23 cellular contexts compared by ENCODE assay signal in genomic region chr4:4462970-4463369, GRCh38.
DNase-seq lines count a peak whose midpoint lies in the region; ATAC-seq lines count a peak whose summit lies in the region.
"Had no signal": no experiment of that assay in that cellular context is flagged by ENCODE, and none has a peak within 500 bp of the region (broad histone marks: within the 10 kb centered on the region; RNA-seq: fewer than 3 reads in every experiment).

No MANE protein-coding gene starts in this region.

- no peak overlapping the region for H3K9ac ChIP-seq in HUES48 (ENCODE audit: low read depth, low read length)

- POLR2A ChIA-PET in activated CD4-positive, alpha-beta T cell treated with anti-CD3 and anti-CD28 coated beads for 36 hours (lab: Charles Lee): no interaction called here

- intact Hi-C loops in activated CD4-positive, alpha-beta T cell treated with anti-CD3 and anti-CD28 coated beads for 36 hours (cut with DNase I, micrococcal nuclease): no loop called here

- no peaks in the 10 kb centered on the region for H3K27me3 ChIP-seq in HUES48 (ENCODE audit: control insufficient read depth, insufficient read depth, low read length)
- H3K27me3 ChIP-seq in HAP-1 (ENCODE audit: low read depth): no peaks in the 10 kb centered on the region
- H3K27me3 ChIP-seq: heart right ventricle had no signal

- peaks cover 38% of the 10 kb centered on the region for H3K4me1 Mint-ChIP-seq in activated CD4-positive, alpha-beta T cell treated with anti-CD3 and anti-CD28 coated beads for 36 hours
- H3K4me1 Mint-ChIP-seq in activated T-helper 17 cell treated with anti-CD3 and anti-CD28 coated beads, Interleukin-2, amount 50 U/mL, for 72 hours: peaks cover 56% of the 10 kb centered on the region
- H3K4me1 Mint-ChIP-seq: B cell had no signal

- no peaks in the 10 kb centered on the region; the same call in 1 of the 2 replicates for H3K36me3 ChIP-seq in HUES48 (ENCODE audit: control insufficient read depth, insufficient read depth, low read length)
- H3K36me3 ChIP-seq in HAP-1 (replicated peaks): peaks cover 23% of the 10 kb centered on the region

- no peak overlapping the region for H3K27ac Mint-ChIP-seq in activated CD4-positive, alpha-beta T cell treated with anti-CD3 and anti-CD28 coated beads for 36 hours
- peak overlapping the region; percentile 91 for H3K27ac Mint-ChIP-seq in activated T-helper 17 cell treated with anti-CD3 and anti-CD28 coated beads, Interleukin-2, amount 50 U/mL, for 72 hours
- H3K27ac Mint-ChIP-seq: activated T-helper 2 cell treated with anti-CD3 and anti-CD28 coated beads, Interferon-gamma antibody, Interleukin-2, Interleukin-4, amounts not matched to agents 10 μg/mL and 5 μg/mL and 100 μg/mL, durations not matched to agents 14 hours and 24 hours and 36 hours; B cell had no signal

- no peaks in the 10 kb centered on the region for H3K27me3 Mint-ChIP-seq in activated CD4-positive, alpha-beta T cell treated with anti-CD3 and anti-CD28 coated beads for 36 hours
- no peaks in the 10 kb centered on the region for H3K27me3 Mint-ChIP-seq in activated T-helper 17 cell treated with anti-CD3 and anti-CD28 coated beads, Interleukin-2, amount 50 U/mL, for 72 hours
- H3K27me3 Mint-ChIP-seq: B cell had no signal

- CTCF ChIA-PET in activated CD4-positive, alpha-beta T cell treated with anti-CD3 and anti-CD28 coated beads for 36 hours (lab: Charles Lee): no interaction called here

- ATAC-seq in activated CD4-positive, alpha-beta T cell treated with anti-CD3 and anti-CD28 coated beads for 36 hours: peak; percentile 11
- peak; percentile 37 for ATAC-seq in activated T-helper 17 cell treated with anti-CD3 and anti-CD28 coated beads, Interleukin-2, amount 50 U/mL, for 72 hours (replicated peaks)
- ATAC-seq: A549, heart right ventricle had no signal

- H3K4me1 ChIP-seq in HUES48 (ENCODE audit: control insufficient read depth, insufficient read depth, low read length): peaks cover 49% of the 10 kb centered on the region
- peaks cover 41% of the 10 kb centered on the region for H3K4me1 ChIP-seq in HAP-1
- H3K4me1 ChIP-seq: A549, heart right ventricle, left ventricle myocardium inferior had no signal

- H3K9me3 Mint-ChIP-seq in activated CD4-positive, alpha-beta T cell treated with anti-CD3 and anti-CD28 coated beads for 36 hours (ENCODE audit: low read depth): peaks cover 5% of the 10 kb centered on the region
- H3K9me3 Mint-ChIP-seq in activated T-helper 17 cell treated with anti-CD3 and anti-CD28 coated beads, Interleukin-2, amount 50 U/mL, for 72 hours: peaks cover 5% of the 10 kb centered on the region

- peaks cover 35% of the 10 kb centered on the region for H3K36me3 Mint-ChIP-seq in activated CD4-positive, alpha-beta T cell treated with anti-CD3 and anti-CD28 coated beads for 36 hours (ENCODE audit: low read depth)
- H3K36me3 Mint-ChIP-seq in activated T-helper 17 cell treated with anti-CD3 and anti-CD28 coated beads, Interleukin-2, amount 50 U/mL, for 72 hours (ENCODE audit: low read depth): peaks cover 44% of the 10 kb centered on the region

- in situ Hi-C loops in HAP-1 (cut with MboI; ENCODE audit: low sequenced_read_pairs): no loop called here

- H3K27ac ChIP-seq in HUES48 (ENCODE audit: low read depth, low read length): peak overlapping the region; percentile 80
- H3K27ac ChIP-seq: A549, heart right ventricle, left ventricle myocardium inferior had no signal

- H3K4me3 ChIP-seq in HUES48 (ENCODE audit: low read depth, low read length) (no peak overlapping the region), HAP-1 (no peak overlapping the region)
- H3K4me3 ChIP-seq: A549, heart right ventricle, left ventricle myocardium inferior had no signal

- no peak for DNase-seq in activated CD4-positive, alpha-beta T cell treated with anti-CD3 and anti-CD28 coated beads for 36 hours
- no peak for DNase-seq in activated CD4-positive, alpha-beta T cell treated with anti-CD3 and anti-CD28 coated beads for 1 hour
- peak; percentile 20 for DNase-seq in iris pigment epithelial cell (ENCODE audit: low read depth)
- DNase-seq in amniotic stem cell (lab: John Stamatoyannopoulos, UW): no peak
- DNase-seq in HAP-1 (ENCODE audit: low spot score in 2 of 2): no peak
- DNase-seq in 8988T: no peak
- DNase-seq: amygdala, Calu3, dermis blood vessel endothelial cell, foreskin fibroblast, HCEC 1CT, heart right ventricle, KBM-7, left ventricle myocardium inferior, midbrain, NCI-H1436 treated with DMSO at 0.1 percent for 48 hours, NCI-H69, posterior cingulate gyrus had no signal

- no peaks in the 10 kb centered on the region for H3K9me3 ChIP-seq in HUES48 (ENCODE audit: control insufficient read depth, insufficient read depth, low read length)
- H3K9me3 ChIP-seq in HAP-1: no peaks in the 10 kb centered on the region
- H3K9me3 ChIP-seq: A549, heart right ventricle, left ventricle myocardium inferior had no signal

- H3K4me3 Mint-ChIP-seq in activated CD4-positive, alpha-beta T cell treated with anti-CD3 and anti-CD28 coated beads for 36 hours: no peak overlapping the region
- peak overlapping the region; percentile 80 for H3K4me3 Mint-ChIP-seq in activated T-helper 17 cell treated with anti-CD3 and anti-CD28 coated beads, Interleukin-2, amount 50 U/mL, for 72 hours
- H3K4me3 Mint-ChIP-seq: B cell had no signal
